ENCODE assay signal across 8 cellular contexts in the genomic region with DNA sequence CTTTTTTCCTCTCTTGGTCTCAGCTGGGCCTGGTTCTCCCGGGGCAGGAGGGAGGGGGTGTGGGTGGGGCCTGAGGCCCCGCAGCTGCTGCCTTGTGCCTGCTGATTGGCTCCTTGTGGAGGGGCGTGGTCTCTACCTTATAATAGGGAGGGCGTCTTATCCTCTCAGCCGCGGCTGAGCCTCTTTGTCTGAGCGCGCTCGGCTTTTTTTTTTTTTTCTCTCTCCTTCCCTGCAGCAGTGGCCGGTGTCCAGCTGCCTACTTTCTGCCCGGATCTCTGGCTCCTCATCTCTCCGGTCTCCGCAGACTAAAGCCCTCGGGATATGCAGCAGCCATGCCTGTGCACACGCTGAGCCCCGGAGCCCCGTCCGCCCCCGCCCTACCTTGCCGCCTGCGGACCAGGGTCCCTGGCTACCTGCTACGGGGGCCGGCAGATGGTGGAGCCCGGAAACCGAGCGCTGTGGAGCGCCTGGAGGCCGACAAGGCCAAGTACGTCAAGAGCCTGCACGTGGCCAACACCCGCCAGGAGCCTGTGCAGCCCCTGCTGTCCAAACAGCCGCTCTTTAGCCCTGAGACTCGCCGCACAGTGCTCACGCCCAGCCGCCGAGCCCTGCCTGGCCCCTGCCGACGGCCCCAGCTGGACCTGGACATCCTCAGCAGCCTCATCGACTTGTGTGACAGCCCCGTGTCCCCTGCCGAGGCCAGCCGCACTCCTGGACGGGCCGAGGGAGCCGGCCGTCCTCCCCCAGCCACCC. TPM values are rescaled to one million over a fixed set of nuclear protein-coding genes. Genes with fewer than 3 reads are reported as not detected.
DNase-seq lines count a peak whose midpoint lies in the region; ATAC-seq and TF ChIP-seq lines count a peak whose summit lies in the region.

No MANE protein-coding gene starts in this region.

- peak overlapping the region; percentile 4 for H2BK5ac ChIP-seq in neuronal stem cell (ENCODE audit: low read length)

- H3K27me3 ChIP-seq in foreskin keratinocyte: no peaks in the 10 kb centered on the region
- peaks cover 7 to 61% (median 16%) of the 10 kb centered on the region in 3 experiments for H3K27me3 ChIP-seq in neuronal stem cell (ENCODE audit: control insufficient read depth in 3 of 3, insufficient read depth in 3 of 3, low read depth in 1 of 3, low read length in 3 of 3)
- H3K27me3 ChIP-seq in stomach: peaks cover 0 to 27% (median 11%) of the 10 kb centered on the region in 3 donors

- peaks cover 18% of the 10 kb centered on the region for H3K4me1 ChIP-seq in foreskin keratinocyte
- peaks cover 15 to 29% of the 10 kb centered on the region in 2 donors for H3K4me1 ChIP-seq in neuronal stem cell (ENCODE audit: control insufficient read depth in 2 of 2, insufficient read depth in 1 of 2, low read depth in 1 of 2, low read length in 2 of 2)
- peaks cover 34 to 70% (median 58%) of the 10 kb centered on the region in 4 donors for H3K4me1 ChIP-seq in stomach

- ATAC-seq in GM21619 (IDR thresholded peaks at IDR 0.05; ENCODE audit: unreplicated experiment) (peak; percentile 93), foreskin keratinocyte (peak; percentile 94)

- no peak overlapping the region for H2BK120ac ChIP-seq in neuronal stem cell (ENCODE audit: low read depth, low read length)

- H3K23ac ChIP-seq in neuronal stem cell (ENCODE audit: low read depth, low read length, poor library complexity): peak overlapping the region; percentile 29

- H3K79me1 ChIP-seq in neuronal stem cell (ENCODE audit: low read depth, low read length): no peaks in the 10 kb centered on the region

- H2BK12ac ChIP-seq in neuronal stem cell (ENCODE audit: low read length): peak overlapping the region; percentile 95

- DNase-seq in DMS114 treated with DMSO at 0.1 percent for 48 hours (lab: John Stamatoyannopoulos, UW; ENCODE audit: unreplicated experiment) (peak; percentile 56), activated gamma-delta T cell (lab: John Stamatoyannopoulos, UW) (peak; percentile 59), foreskin keratinocyte (peak; percentile 76 to 90), neuronal stem cell (ENCODE audit: low spot score) (peak; percentile 88), stomach (peak; percentile 96)

- TF ChIP-seq CTCF in foreskin keratinocyte (conservative IDR thresholded peaks at IDR 0.05) (no peak), stomach (IDR thresholded peaks at IDR 0.05) (no peak)

- no peak overlapping the region for H4K8ac ChIP-seq in neuronal stem cell (ENCODE audit: low read depth, low read length)

- H3K9me3 ChIP-seq in KOPT-K1 (ENCODE audit: insufficient read depth, low read length, poor library complexity, severe bottlenecking) (no peaks in the 10 kb centered on the region), neuronal stem cell (replicated peaks in 1 of 2; ENCODE audit: control insufficient read depth in 2 of 2, insufficient read depth in 1 of 2, low read depth in 1 of 2, low read length in 2 of 2) (no peaks in the 10 kb centered on the region), stomach (no peaks in the 10 kb centered on the region)

- intact Hi-C loops in stomach (cut with DNase I; ENCODE audit: low total_unique reads): no loop called here

- H3K14ac ChIP-seq in neuronal stem cell (ENCODE audit: low read length): peak overlapping the region; percentile 49

- H2BK15ac ChIP-seq in neuronal stem cell (ENCODE audit: low read length): peak overlapping the region; percentile 63

- H3K4me2 ChIP-seq in neuronal stem cell (ENCODE audit: insufficient read depth, low read length, poor library complexity, severe bottlenecking): peak overlapping the region; percentile 92

- 0 out of 2 replicates have a peak, but pooled peaks have one; percentile 27 for TF ChIP-seq POLR2A in Raji (IDR thresholded peaks at IDR 0.05; ENCODE audit: insufficient read depth, low read depth, low read length)
- TF ChIP-seq POLR2A in stomach (IDR thresholded peaks at IDR 0.05): no peak

- no peak for TF ChIP-seq EP300 in stomach (IDR thresholded peaks at IDR 0.05)

- H3K4me3 ChIP-seq in neuronal stem cell (ENCODE audit: low read length in 2 of 2) (peak overlapping the region; percentile 42 to 77), stomach (peak overlapping the region; percentile 41 to 53 (median 43))

- WGBS in neuronal stem cell (ENCODE audit: extremely low coverage in 2 of 2, insufficient read length in 2 of 2, insufficient replicate concordance in 1 of 2), 2 donors: no CpG with 5 or more reads among the region's 47 CpGs
- WGBS in stomach, 5 donors: 8 to 25% (median 20%) methylated on average over 24 to 47 of the region's 47 CpGs

- peak overlapping the region; percentile 59 for H3K27ac ChIP-seq in KOPT-K1 (ENCODE audit: low read depth, low read length, poor library complexity, severe bottlenecking)
- H3K27ac ChIP-seq in foreskin keratinocyte: peak overlapping the region; percentile 21
- no peak overlapping the region for H3K27ac ChIP-seq in neuronal stem cell (replicated peaks; ENCODE audit: low read length)
- peak overlapping the region; percentile 4 to 61 (median 50) for H3K27ac ChIP-seq in stomach

- peak overlapping the region; percentile 88 for H2AK5ac ChIP-seq in neuronal stem cell (ENCODE audit: low read depth, low read length)

- no peaks in the 10 kb centered on the region for H3K36me3 ChIP-seq in KOPT-K1 (ENCODE audit: insufficient read depth, low read length)
- H3K36me3 ChIP-seq in neuronal stem cell (replicated peaks in 1 of 2; ENCODE audit: control insufficient read depth in 2 of 2, insufficient read depth in 2 of 2, low read length in 2 of 2): peaks cover 0 to 2% of the 10 kb centered on the region in 2 donors
- peaks cover 0 to 10% (median 0%) of the 10 kb centered on the region in 4 donors for H3K36me3 ChIP-seq in stomach

- peak overlapping the region; percentile 85 for H3K9ac ChIP-seq in neuronal stem cell (ENCODE audit: low read depth, low read length, poor library complexity)

- H3K18ac ChIP-seq in neuronal stem cell (ENCODE audit: low read length): peak overlapping the region; percentile 94

- H3K4ac ChIP-seq in neuronal stem cell (ENCODE audit: low read length): no peak overlapping the region

- H2AFZ ChIP-seq in neuronal stem cell (ENCODE audit: low read length): peak overlapping the region; percentile 99

- H4K91ac ChIP-seq in neuronal stem cell (ENCODE audit: low read depth, low read length, poor library complexity): no peak overlapping the region

RNA-seq across cellular contexts. Expression of a gene that starts 11.1 kb away (rescaled TPM):
- total RNA-seq in foreskin keratinocyte (18.4 and 18.8 TPM in 2 replicates), stomach (1 to 10 TPM in 4 of 5 donors, under 1 TPM in 1; 0.58 to 9.8 (median 1.7) TPM)
- polyA plus RNA-seq in foreskin keratinocyte (27.6 and 29.6 TPM in 2 replicates), stomach (10 to 100 TPM in 1 of 3 donors, 1 to 10 TPM in 2; 4.1 to 17.6 (median 7.2) TPM)
- 12.2 TPM for polyA plus RNA-seq in neuronal stem cell (2013, experiment 1 of 2)
- polyA plus RNA-seq in neuronal stem cell (2013, experiment 2 of 2): 11.7 TPM
